In the genomic region with DNA sequence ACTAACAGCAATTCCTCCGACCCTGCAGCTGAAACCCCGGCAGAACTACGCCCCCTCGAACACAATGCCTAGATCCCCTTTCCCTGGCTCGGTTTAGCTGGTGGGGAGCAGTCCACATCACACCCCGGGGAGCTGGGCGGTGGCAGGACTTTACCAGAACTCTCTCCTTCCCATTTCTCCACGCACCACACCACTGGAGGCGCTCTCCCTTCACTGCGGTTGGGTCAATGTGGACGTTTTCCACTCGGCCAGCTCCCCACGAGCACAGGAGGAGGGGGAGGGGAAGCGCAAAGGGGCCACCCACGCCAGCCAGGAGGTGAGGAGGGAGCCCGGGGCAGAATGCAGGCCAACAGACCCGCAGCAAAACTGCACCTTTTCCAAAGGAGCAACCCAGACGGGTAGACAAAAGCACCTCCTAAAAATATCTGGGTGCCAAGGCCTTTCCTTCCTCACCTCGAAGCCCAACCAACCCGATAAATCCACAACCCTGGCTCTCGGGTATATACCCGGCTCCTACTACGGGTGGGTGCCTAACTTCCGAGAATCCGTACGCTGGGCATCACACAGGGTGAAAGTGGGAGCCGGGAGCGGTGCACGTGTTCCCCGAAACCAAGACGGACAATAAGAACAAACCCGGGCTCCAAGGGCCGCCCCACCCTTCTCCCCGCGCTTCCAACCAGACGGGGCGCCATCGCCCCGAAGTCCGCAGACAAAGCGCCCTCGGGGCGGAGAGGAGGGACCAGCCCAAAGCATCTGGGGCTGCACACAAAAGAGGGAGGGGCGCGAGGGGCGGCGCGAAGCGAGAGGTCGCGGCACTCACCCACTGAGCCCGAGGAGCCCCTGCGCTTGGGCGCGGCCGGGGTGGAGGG, we compare ENCODE assay signal across 8 cellular contexts. TPM values are rescaled to one million over a fixed set of nuclear protein-coding genes. Genes with fewer than 3 reads are reported as not detected.
A peak's percentile ranks its signal among the peaks of the same experiment; 100 is the strongest.
DNase-seq lines count a peak whose midpoint lies in the region; ATAC-seq and TF ChIP-seq lines count a peak whose summit lies in the region.

No MANE protein-coding gene starts in this region.

- TF ChIP-seq CTCF in DND-41 (IDR thresholded peaks at IDR 0.05; ENCODE audit: borderline replicate concordance, extremely low read depth, low read length, poor library complexity, severe bottlenecking) (peak; percentile 68), WERI-Rb-1 (IDR thresholded peaks at IDR 0.05; ENCODE audit: low read depth, low read length) (peak; percentile 91)

- ATAC-seq in DND-41 (ENCODE audit: insufficient read depth, low read depth) = peak; percentile 49
- peak; percentile 12 for ATAC-seq in HG02642 (IDR thresholded peaks at IDR 0.05; ENCODE audit: poor library complexity, unreplicated experiment)
- no peak for ATAC-seq in GM21576 (IDR thresholded peaks at IDR 0.05; ENCODE audit: unreplicated experiment)

- peak overlapping the region; percentile 90 to 100 (median 100) for H3K4me3 Mint-ChIP-seq in immature natural killer cell

- H3K9me3 ChIP-seq in DND-41 (ENCODE audit: insufficient read depth, low read length, severe bottlenecking) (no peaks in the 10 kb centered on the region), WERI-Rb-1 (ENCODE audit: severe bottlenecking) (no peaks in the 10 kb centered on the region)

- peaks cover 6 to 13% (median 11%) of the 10 kb centered on the region in 3 donors for H3K27me3 Mint-ChIP-seq in immature natural killer cell (ENCODE audit: low read depth in 3 of 3)

- H3K4me1 ChIP-seq in DND-41 (ENCODE audit: insufficient read depth, low read length) = peaks cover 68% of the 10 kb centered on the region

- peak overlapping the region; percentile 82 for H3K4me2 ChIP-seq in DND-41 (ENCODE audit: insufficient read depth, low read length)

- peaks cover 40% of the 10 kb centered on the region for H4K20me1 ChIP-seq in DND-41 (ENCODE audit: insufficient read depth, low read length)

- no peaks in the 10 kb centered on the region for H3K9me3 Mint-ChIP-seq in immature natural killer cell

- H3K4me1 Mint-ChIP-seq in immature natural killer cell = peaks cover 72 to 83% of the 10 kb centered on the region in 2 donors

- no peaks in the 10 kb centered on the region for H3K36me3 Mint-ChIP-seq in immature natural killer cell

- peak overlapping the region; percentile 86 to 96 (median 90) for H3K27ac Mint-ChIP-seq in immature natural killer cell

- H3K36me3 ChIP-seq in DND-41 (ENCODE audit: insufficient read depth, low read length) = peaks cover 19% of the 10 kb centered on the region
- H3K36me3 ChIP-seq in WERI-Rb-1 = peaks cover 22% of the 10 kb centered on the region

- H3K27me3 ChIP-seq in DND-41 (ENCODE audit: insufficient read depth, low read length, poor library complexity) (no peaks in the 10 kb centered on the region), WERI-Rb-1 (ENCODE audit: insufficient read depth, low read depth, severe bottlenecking) (no peaks in the 10 kb centered on the region)

- peak overlapping the region; percentile 68 for H2AFZ ChIP-seq in DND-41 (ENCODE audit: low read depth, low read length)

- H3K4me3 ChIP-seq in DND-41 (ENCODE audit: low read depth in 1 of 2, low read length in 2 of 2) (peak overlapping the region; percentile 76 to 82), WERI-Rb-1 (ENCODE audit: low read depth, low read length) (peak overlapping the region; percentile 84), skin epidermis (peak overlapping the region; percentile 69 to 99 (median 98))

- H3K27ac ChIP-seq in DND-41 (ENCODE audit: low read length) (peak overlapping the region; percentile 92), WERI-Rb-1 (peak overlapping the region; percentile 96), caudate nucleus (ENCODE audit: low read depth, low read length) (peak overlapping the region; percentile 98), skin epidermis (peak overlapping the region; percentile 95 to 100 (median 98))

- peak; percentile 83 for DNase-seq in DND-41
- DNase-seq in NCI-H2227 (lab: John Stamatoyannopoulos, UW; ENCODE audit: unreplicated experiment) = peak; percentile 82
- DNase-seq in WERI-Rb-1 = peak; percentile 91
- peak in 60 of 61 donors; percentile 42 to 93 (median 82) for DNase-seq in caudate nucleus (lab: John Stamatoyannopoulos, UW)
- peak; percentile 49 to 55 (median 54) for DNase-seq in immature natural killer cell

- peak overlapping the region; percentile 79 for H3K9ac ChIP-seq in DND-41 (ENCODE audit: low read depth, low read length)

- peaks cover 87% of the 10 kb centered on the region for H3K79me2 ChIP-seq in DND-41 (ENCODE audit: insufficient read depth, low read length)

RNA-seq across cellular contexts. Expression of gene RTN4, which starts 1.1 kb away (rescaled TPM):
- 100 to 1,000 TPM in 2 of 3 donors, 10 to 100 TPM in 1; 75.8 to 173 (median 152) TPM for polyA plus RNA-seq in immature natural killer cell
